Comparison of ENCODE assay signal across 1 cellular context in the genomic region with DNA sequence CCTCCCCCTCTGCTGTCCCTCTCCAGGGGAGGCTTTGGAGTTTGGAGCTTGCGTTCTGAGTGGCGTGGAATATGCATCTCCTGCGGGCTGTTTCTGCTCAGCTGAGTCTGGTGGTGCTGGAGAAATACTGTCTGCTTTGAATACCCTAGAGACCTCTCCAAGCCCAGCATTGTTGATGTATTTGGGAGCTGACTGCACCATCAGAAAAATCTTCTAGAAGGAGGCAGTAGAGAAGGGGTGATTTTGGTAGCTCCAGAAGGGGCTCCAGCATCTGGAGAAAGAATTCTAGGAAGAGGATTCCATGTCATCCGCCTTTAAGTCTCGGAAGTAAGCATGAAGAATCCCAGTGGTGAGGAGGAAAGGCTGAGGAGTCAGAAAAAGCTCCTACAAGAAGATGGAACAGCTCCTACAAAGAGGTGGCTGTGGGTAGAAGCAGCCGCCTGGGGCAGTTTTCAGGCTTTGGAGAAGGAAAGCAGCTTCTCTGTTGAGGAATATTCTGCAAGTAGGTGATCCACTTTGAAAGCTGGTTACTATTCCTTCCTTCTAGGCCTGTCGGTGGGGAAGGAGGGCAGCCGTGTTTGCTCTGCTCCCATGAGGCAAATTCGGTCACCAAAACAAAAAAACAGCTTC.
TF ChIP-seq lines count a peak whose summit lies in the region.

No MANE protein-coding gene starts in this region.

TF ChIP-seq in GM23338, 12 proteins besides CTCF, POLR2A, EP300 and RAD21:
- TF ChIP-seq REST (IDR thresholded peaks at IDR 0.05; ENCODE audit: unreplicated experiment): no peak
- TF ChIP-seq POLR2AphosphoS5 (IDR thresholded peaks at IDR 0.05; ENCODE audit: low read depth): no peak
- TF ChIP-seq ZNF331 (CRISPR knock-in tag; IDR thresholded peaks at IDR 0.05; ENCODE audit: low read depth): no peak
